9 cellular contexts compared by ENCODE assay signal in the genomic region with DNA sequence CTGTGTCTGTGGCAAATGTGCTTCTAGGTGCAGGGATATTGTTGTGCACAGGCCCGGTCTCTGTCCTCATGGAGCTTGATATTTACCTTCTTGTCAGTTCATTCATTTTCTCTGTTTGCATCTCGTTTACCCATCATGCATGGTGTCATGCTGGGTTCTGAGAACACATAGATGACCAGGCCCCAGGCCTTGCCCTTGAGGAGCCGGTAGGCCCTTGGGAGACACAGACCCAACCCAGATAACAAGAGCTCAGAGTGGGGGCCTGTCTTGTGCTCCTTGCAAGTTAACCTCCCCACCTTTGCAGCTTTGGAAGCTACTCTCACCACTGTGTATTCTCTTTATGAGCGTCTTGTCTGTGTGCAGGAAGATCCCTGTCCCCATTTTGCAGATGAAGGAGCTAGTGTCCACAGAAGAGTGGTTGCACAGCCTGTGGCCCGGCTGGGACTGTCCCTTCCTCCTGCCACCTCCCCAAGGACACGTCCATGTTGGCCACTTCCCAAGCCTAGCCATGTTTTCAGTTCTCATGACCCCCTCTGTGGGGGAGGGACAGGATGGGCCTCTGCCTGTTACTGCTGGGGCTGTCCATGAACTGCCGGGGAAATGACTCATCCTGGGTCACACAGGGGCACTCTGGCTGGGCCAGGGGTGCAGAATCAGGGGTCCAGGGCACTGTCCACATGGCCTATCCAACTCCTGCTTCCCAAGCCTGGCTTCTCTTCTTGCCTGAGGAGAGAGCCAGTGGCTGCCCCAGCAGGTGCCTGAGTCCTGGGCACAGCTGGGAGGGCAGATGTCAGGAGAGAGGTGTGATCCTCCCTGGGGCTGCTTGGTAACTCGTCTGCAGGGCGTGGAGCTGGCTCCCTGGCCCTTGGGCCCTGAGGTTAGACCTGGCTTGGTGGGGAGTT. TPM values are rescaled to one million over a fixed set of nuclear protein-coding genes. Genes with fewer than 3 reads are reported as not detected.
DNase-seq lines count a peak whose midpoint lies in the region; ATAC-seq and TF ChIP-seq lines count a peak whose summit lies in the region.
"Had no signal": no experiment of that assay in that cellular context is flagged by ENCODE, and none has a peak within 500 bp of the region (broad histone marks: within the 10 kb centered on the region; RNA-seq: fewer than 3 reads in every experiment).

No MANE protein-coding gene starts in this region.

- intact Hi-C loops in dorsolateral prefrontal cortex (cut with DNase I): no loop called here

- no peak for ATAC-seq in GM19463 (IDR thresholded peaks at IDR 0.05; ENCODE audit: unreplicated experiment)

- H3K9me3 ChIP-seq in mucosa of rectum (ENCODE audit: control insufficient read depth in 2 of 2, low read length in 2 of 2): no peaks in the 10 kb centered on the region

- no peak for TF ChIP-seq CTCF in AG04449 (IDR thresholded peaks at IDR 0.05; ENCODE audit: insufficient read depth, low read length, missing control alignments)
- TF ChIP-seq CTCF in dorsolateral prefrontal cortex (IDR thresholded peaks at IDR 0.05 in 54 of 56, conservative IDR thresholded peaks at IDR 0.05 in 2 of 56; ENCODE audit: low read depth in 1 of 56, partially characterized antibody in 56 of 56): no peak

- DNase-seq in AG04449 (ENCODE audit: low read depth, low spot score): no peak
- peak; percentile 72 for DNase-seq in M059J (ENCODE audit: low read depth)
- no peak for DNase-seq in dorsolateral prefrontal cortex
- no peak for DNase-seq in activated CD4-positive, CD25-positive, alpha-beta regulatory T cell (lab: John Stamatoyannopoulos, UW)
- DNase-seq in HuH-7 (ENCODE audit: low spot score): no peak
- no peak for DNase-seq in NCI-H1436 (lab: John Stamatoyannopoulos, UW)
- DNase-seq: Karpas-422 had no signal

- H3K27ac ChIP-seq in dorsolateral prefrontal cortex (peak overlapping the region in 10 of 59 donors; percentile 5 to 58 (median 30)), mucosa of rectum (ENCODE audit: low read depth in 2 of 2, low read length in 2 of 2) (peak overlapping the region; percentile 9 to 48)

- H3K4me3 ChIP-seq in AG04449 (ENCODE audit: low read depth, low read length): peak overlapping the region; percentile 87
- H3K4me3 ChIP-seq in dorsolateral prefrontal cortex: peak overlapping the region in 40 of 59 donors; percentile 0 to 86 (median 28)
- peak overlapping the region; percentile 61 to 94 for H3K4me3 ChIP-seq in mucosa of rectum (ENCODE audit: low read length in 2 of 2)

- POLR2A ChIA-PET in AG04449 (lab: Yijun Ruan, JAX): interaction anchor here (1.7 to 6.9 kb wide), 2 partner anchors 10 to 21 kb away, joined by 4 to 64 read pairs; no protein-coding TSS in a partner anchor

- H3K4me1 ChIP-seq in mucosa of rectum (ENCODE audit: control insufficient read depth in 2 of 2, insufficient read depth in 2 of 2, low read length in 2 of 2): peaks cover 55 to 58% of the 10 kb centered on the region in 2 donors

- H3K36me3 ChIP-seq in mucosa of rectum (ENCODE audit: control insufficient read depth in 2 of 2, insufficient read depth in 2 of 2, low read length in 2 of 2): peaks cover 7 to 18% of the 10 kb centered on the region in 2 donors

- H3K27me3 ChIP-seq in dorsolateral prefrontal cortex (no peaks in the 10 kb centered on the region), mucosa of rectum (ENCODE audit: control insufficient read depth in 2 of 2, insufficient read depth in 2 of 2, low read length in 2 of 2) (no peaks in the 10 kb centered on the region)

- peak overlapping the region; percentile 34 to 52 for H3K9ac ChIP-seq in mucosa of rectum (ENCODE audit: low read depth in 1 of 2, low read length in 2 of 2)

- CTCF ChIA-PET in AG04449 (lab: Yijun Ruan, JAX): interaction anchor here (0.6 to 1.9 kb wide), 8 partner anchors 9 to 283 kb away, joined by 3 to 6 read pairs (median 3); partner anchors contain the start of gene MAN2C1

RNA-seq across cellular contexts. Expression of gene SNX33, which starts 3.4 kb away (rescaled TPM):
- total RNA-seq in M059J (2014; rRNA removed; shearing (Covaris generic)): 8.2 and 10.6 TPM in 2 replicates
- 10 to 100 TPM in 90 of 120 experiments, 1 to 10 TPM in 30; 5.9 to 32.5 (median 11.7) TPM for total RNA-seq in dorsolateral prefrontal cortex

RNA-seq across cellular contexts. Expression of gene IMP3, which starts 11.1 kb away (rescaled TPM):
- 93.7 and 148 TPM in 2 replicates for total RNA-seq in M059J (2014; rRNA removed; shearing (Covaris generic))
- 10 to 100 TPM; 32.2 to 67.9 (median 50.7) TPM for total RNA-seq in dorsolateral prefrontal cortex

RNA-seq across cellular contexts. Expression of gene SNUPN, which starts 25.6 kb away (rescaled TPM):
- total RNA-seq in M059J (2014; rRNA removed; shearing (Covaris generic)): 26.6 and 32.1 TPM in 2 replicates
- 10 to 100 TPM; 20.8 to 41.9 (median 29.4) TPM for total RNA-seq in dorsolateral prefrontal cortex

Comparison
In these comparisons a context has a peak if more than half of its experiments do, and no peak if none do; other contexts are left out.
1. H3K4me3 ChIP-seq: peak in every context shown above with its lines; median percentile 87 in AG04449; 78 in mucosa of rectum; 28 in dorsolateral prefrontal cortex.